In genomic region chr22:31290494-31291402, GRCh38 we compare ENCODE assay signal across 1 cellular context.
TF ChIP-seq lines count a peak whose summit lies in the region.

No MANE protein-coding gene starts in this region.

TF ChIP-seq in HepG2, 621 proteins besides CTCF, POLR2A, EP300 and RAD21 (continued from another document):
- TF ChIP-seq STAT6 (CRISPR knock-in tag; IDR thresholded peaks at IDR 0.05; ENCODE audit: borderline replicate concordance): peak; percentile 46; the same call in 1 of the 2 replicates
- no peak for TF ChIP-seq BCLAF1 (IDR thresholded peaks at IDR 0.05)
- no peak for TF ChIP-seq ZNF672 (CRISPR knock-in tag; IDR thresholded peaks at IDR 0.05)
- no peak for TF ChIP-seq ZBTB21 (CRISPR knock-in tag; IDR thresholded peaks at IDR 0.05)
- peak; percentile 30; the same call in 1 of the 2 replicates for TF ChIP-seq GLI4 (CRISPR knock-in tag; IDR thresholded peaks at IDR 0.05; ENCODE audit: borderline replicate concordance)
- TF ChIP-seq ZNF382 (CRISPR knock-in tag; IDR thresholded peaks at IDR 0.05; ENCODE audit: borderline replicate concordance): no peak
- no peak for TF ChIP-seq ZNF317 (CRISPR knock-in tag; IDR thresholded peaks at IDR 0.05)
- no peak for TF ChIP-seq SMARCE1 (IDR thresholded peaks at IDR 0.05; ENCODE audit: borderline replicate concordance)
- TF ChIP-seq SOX5 (CRISPR knock-in tag; IDR thresholded peaks at IDR 0.05; ENCODE audit: borderline replicate concordance): peak; percentile 72; the same call in 1 of the 2 replicates
- TF ChIP-seq SMAD1 (CRISPR knock-in tag; IDR thresholded peaks at IDR 0.05; ENCODE audit: borderline replicate concordance, low read depth): no peak
- peak; percentile 20; the same call in 1 of the 2 replicates for TF ChIP-seq ZNF691 (CRISPR knock-in tag; IDR thresholded peaks at IDR 0.05; ENCODE audit: borderline replicate concordance, low read depth)
- no peak for TF ChIP-seq ZEB1 (IDR thresholded peaks at IDR 0.05; ENCODE audit: insufficient replicate concordance, low read depth)
- TF ChIP-seq ZNF850 (CRISPR knock-in tag; conservative IDR thresholded peaks at IDR 0.05): no peak
- no peak for TF ChIP-seq EHMT2 (IDR thresholded peaks at IDR 0.05; ENCODE audit: borderline replicate concordance, low read depth, low read length)
- peak; percentile 92 for TF ChIP-seq EED (CRISPR knock-in tag; IDR thresholded peaks at IDR 0.05)
- TF ChIP-seq ZNF775 (CRISPR knock-in tag; IDR thresholded peaks at IDR 0.05; ENCODE audit: borderline replicate concordance): no peak
- peak; percentile 96 for TF ChIP-seq FOXO1 (CRISPR knock-in tag; IDR thresholded peaks at IDR 0.05)
- TF ChIP-seq NCOA2 (CRISPR knock-in tag; IDR thresholded peaks at IDR 0.05): peak; percentile 26; the same call in 1 of the 2 replicates
- TF ChIP-seq ZBTB14 (CRISPR knock-in tag; IDR thresholded peaks at IDR 0.05): peak; percentile 31
- TF ChIP-seq IRF1 (CRISPR knock-in tag; IDR thresholded peaks at IDR 0.05; ENCODE audit: low read depth): no peak
- no peak for TF ChIP-seq ZNF20 (CRISPR knock-in tag; IDR thresholded peaks at IDR 0.05)
- no peak for TF ChIP-seq ZNF761 (CRISPR knock-in tag; conservative IDR thresholded peaks at IDR 0.05)
- TF ChIP-seq ZNF24 (IDR thresholded peaks at IDR 0.05): no peak
- peak; percentile 97 for TF ChIP-seq KLF6 (CRISPR knock-in tag; IDR thresholded peaks at IDR 0.05)
- TF ChIP-seq ZFP41 (CRISPR knock-in tag; IDR thresholded peaks at IDR 0.05; ENCODE audit: borderline replicate concordance): peak; percentile 54; the same call in 1 of the 2 replicates
- no peak for TF ChIP-seq NFIC (IDR thresholded peaks at IDR 0.05; ENCODE audit: low read length)
- no peak for TF ChIP-seq ZNF264 (CRISPR knock-in tag; IDR thresholded peaks at IDR 0.05)
- TF ChIP-seq CBX5 (CRISPR knock-in tag; IDR thresholded peaks at IDR 0.05; ENCODE audit: borderline replicate concordance): 0 out of 2 replicates have a peak, but pooled peaks have one; percentile 16
- TF ChIP-seq MAFG (CRISPR knock-in tag; IDR thresholded peaks at IDR 0.05): no peak
- no peak for TF ChIP-seq ZNF724P (CRISPR knock-in tag; IDR thresholded peaks at IDR 0.05; ENCODE audit: borderline replicate concordance)
- no peak for TF ChIP-seq CEBPG (CRISPR knock-in tag; IDR thresholded peaks at IDR 0.05)
- no peak for TF ChIP-seq SOX13 (IDR thresholded peaks at IDR 0.05)
- 0 out of 4 replicates have a peak, but pooled peaks of 1 of the 2 experiments have one; percentile 19 for TF ChIP-seq SOX13 (CRISPR knock-in tag; conservative IDR thresholded peaks at IDR 0.05 in 1 of 2, IDR thresholded peaks at IDR 0.05 in 1 of 2)
- TF ChIP-seq ZNF607 (CRISPR knock-in tag; IDR thresholded peaks at IDR 0.05; ENCODE audit: borderline replicate concordance): no peak; the same call in 1 of the 2 replicates
- TF ChIP-seq ZBTB38 (CRISPR knock-in tag; IDR thresholded peaks at IDR 0.05): peak; percentile 90
- no peak for TF ChIP-seq ZNF75D (CRISPR knock-in tag; IDR thresholded peaks at IDR 0.05; ENCODE audit: borderline replicate concordance)
- no peak for TF ChIP-seq DMTF1 (CRISPR knock-in tag; IDR thresholded peaks at IDR 0.05)
- TF ChIP-seq SRSF9 (IDR thresholded peaks at IDR 0.05; ENCODE audit: borderline replicate concordance, insufficient read depth, low read depth, low read length, poor library complexity, severe bottlenecking): no peak
- no peak for TF ChIP-seq ZNF337 (CRISPR knock-in tag; IDR thresholded peaks at IDR 0.05; ENCODE audit: borderline replicate concordance, low read depth)
- TF ChIP-seq TMF1 (CRISPR knock-in tag; IDR thresholded peaks at IDR 0.05; ENCODE audit: low read depth): peak; percentile 84; the same call in 1 of the 2 replicates
- peak; percentile 67; the same call in 1 of the 2 replicates for TF ChIP-seq ZNF331 (CRISPR knock-in tag; IDR thresholded peaks at IDR 0.05)
